ENCODE assay signal across 23 cellular contexts in genomic region chr11:119236490-119236889, GRCh38. TPM values are rescaled to one million over a fixed set of nuclear protein-coding genes. Genes with fewer than 3 reads are reported as not detected.
DNase-seq lines count a peak whose midpoint lies in the region; ATAC-seq and TF ChIP-seq lines count a peak whose summit lies in the region.
"Had no signal": no experiment of that assay in that cellular context is flagged by ENCODE, and none has a peak within 500 bp of the region (broad histone marks: within the 10 kb centered on the region; RNA-seq: fewer than 3 reads in every experiment).

No MANE protein-coding gene starts in this region.

- TF ChIP-seq CTCF in fibroblast of villous mesenchyme (IDR thresholded peaks at IDR 0.05; ENCODE audit: insufficient read depth, low read depth, low read length) (no peak), colonic mucosa (IDR thresholded peaks at IDR 0.05) (no peak)

- no peaks in the 10 kb centered on the region for H3K27me3 ChIP-seq in colonic mucosa
- H3K27me3 ChIP-seq: BLaER1, vagina had no signal

- H3K27ac ChIP-seq in colonic mucosa: no peak overlapping the region
- H3K27ac ChIP-seq: BLaER1, lower lobe of right lung, vagina had no signal

- H3K27me3 Mint-ChIP-seq in activated T-helper 17 cell treated with anti-CD3 and anti-CD28 coated beads, Interleukin-2, amount 50 U/mL, for 72 hours: no peaks in the 10 kb centered on the region
- H3K27me3 Mint-ChIP-seq: activated naive CD4-positive, alpha-beta T cell treated with anti-CD3 and anti-CD28 coated beads, Interleukin-2, amount 10 ng/mL, durations not matched to agents 7 days and 5 days; dendritic cell treated with granulocyte-macrophage colony-stimulating factor and Interleukin-4, amounts not matched to agents 40 ng/mL and 50 ng/mL, for 4 days; T-helper 17 cell had no signal

- H3K4me3 ChIP-seq in fibroblast of villous mesenchyme (ENCODE audit: low read depth, low read length) (no peak overlapping the region), colonic mucosa (no peak overlapping the region)
- H3K4me3 ChIP-seq: BLaER1, lower lobe of right lung, vagina had no signal

- no peaks in the 10 kb centered on the region for H3K4me1 ChIP-seq in colonic mucosa
- H3K4me1 ChIP-seq: lower lobe of right lung, vagina had no signal

- H3K9me3 Mint-ChIP-seq in activated T-helper 17 cell treated with anti-CD3 and anti-CD28 coated beads, Interleukin-2, amount 50 U/mL, for 72 hours: no peaks in the 10 kb centered on the region
- H3K9me3 Mint-ChIP-seq: activated naive CD4-positive, alpha-beta T cell treated with anti-CD3 and anti-CD28 coated beads, Interleukin-2, amount 10 ng/mL, durations not matched to agents 7 days and 5 days; dendritic cell treated with granulocyte-macrophage colony-stimulating factor and Interleukin-4, amounts not matched to agents 40 ng/mL and 50 ng/mL, for 4 days; neural crest cell had no signal

- H3K9me3 ChIP-seq in colonic mucosa: no peaks in the 10 kb centered on the region
- H3K9me3 ChIP-seq: lower lobe of right lung, vagina had no signal

- peaks cover 75% of the 10 kb centered on the region for H3K36me3 Mint-ChIP-seq in activated T-helper 17 cell treated with anti-CD3 and anti-CD28 coated beads, Interleukin-2, amount 50 U/mL, for 72 hours (ENCODE audit: low read depth)

- H3K36me3 ChIP-seq in colonic mucosa: no peaks in the 10 kb centered on the region

- intact Hi-C loops in colonic mucosa (cut with DNase I): no loop called here

- peak overlapping the region; percentile 34 for H3K4me3 Mint-ChIP-seq in activated T-helper 17 cell treated with anti-CD3 and anti-CD28 coated beads, Interleukin-2, amount 50 U/mL, for 72 hours
- H3K4me3 Mint-ChIP-seq: activated naive CD4-positive, alpha-beta T cell treated with anti-CD3 and anti-CD28 coated beads, Interleukin-2, amount 10 ng/mL, durations not matched to agents 7 days and 5 days; dendritic cell treated with granulocyte-macrophage colony-stimulating factor and Interleukin-4, amounts not matched to agents 40 ng/mL and 50 ng/mL, for 4 days; neural crest cell; T-helper 17 cell had no signal

- peak; percentile 43 for DNase-seq in EL
- peak; percentile 36 for DNase-seq in HS-5 (ENCODE audit: low read depth)
- DNase-seq in fibroblast of villous mesenchyme (ENCODE audit: low read depth): peak; percentile 26
- DNase-seq in colonic mucosa: no peak
- DNase-seq: activated naive CD4-positive, alpha-beta T cell treated with anti-CD3 and anti-CD28 coated beads, Interleukin-2, amount 10 ng/mL, durations not matched to agents 7 days and 5 days; DMS53; KBM-7; lower lobe of right lung; NCI-H1436 treated with DMSO at 0.1 percent for 48 hours; NCI-H526; right cardiac atrium; stimulated activated CD4-positive, alpha-beta T cell treated with anti-CD3 and anti-CD28 coated beads, Interleukin-4, amount 100 ng/mL, for 4 hours; stimulated activated naive CD4-positive, alpha-beta T cell; T-helper 17 cell had no signal

- peak; percentile 81 for ATAC-seq in activated T-helper 17 cell treated with anti-CD3 and anti-CD28 coated beads, Interleukin-2, amount 50 U/mL, for 72 hours (replicated peaks)
- no peak for ATAC-seq in HG03342 (IDR thresholded peaks at IDR 0.05; ENCODE audit: unreplicated experiment)
- ATAC-seq in HG03097 (IDR thresholded peaks at IDR 0.05; ENCODE audit: low FRiP score, unreplicated experiment): no peak
- ATAC-seq in GM21381 (IDR thresholded peaks at IDR 0.05; ENCODE audit: unreplicated experiment): no peak
- ATAC-seq: esophagus mucosa, lower lobe of right lung, right cardiac atrium, T-helper 17 cell had no signal

- peaks cover 39% of the 10 kb centered on the region for H3K4me1 Mint-ChIP-seq in activated T-helper 17 cell treated with anti-CD3 and anti-CD28 coated beads, Interleukin-2, amount 50 U/mL, for 72 hours

- peak overlapping the region; percentile 85 for H3K27ac Mint-ChIP-seq in activated T-helper 17 cell treated with anti-CD3 and anti-CD28 coated beads, Interleukin-2, amount 50 U/mL, for 72 hours
- H3K27ac Mint-ChIP-seq: activated naive CD4-positive, alpha-beta T cell treated with anti-CD3 and anti-CD28 coated beads, Interleukin-2, amount 10 ng/mL, durations not matched to agents 7 days and 5 days; dendritic cell treated with granulocyte-macrophage colony-stimulating factor and Interleukin-4, amounts not matched to agents 40 ng/mL and 50 ng/mL, for 4 days; T-helper 17 cell had no signal

- no peak overlapping the region for H3K9ac ChIP-seq in colonic mucosa (ENCODE audit: low read depth in 2 of 2, low read length in 2 of 2)
- H3K9ac ChIP-seq: BLaER1 had no signal

RNA-seq across cellular contexts. Expression of gene CBL, which starts 30.4 kb away (rescaled TPM):
- 10 to 100 TPM; 35.9 to 41.7 TPM for total RNA-seq in activated T-helper 17 cell treated with anti-CD3 and anti-CD28 coated beads, Interleukin-2, amount 50 U/mL, for 72 hours
- total RNA-seq in fibroblast of villous mesenchyme (13.2 and 20.7 TPM in 2 replicates), colonic mucosa (10 to 100 TPM; 10.8 to 16.4 TPM)

RNA-seq across cellular contexts. Expression of gene NHERF4, which starts 51.2 kb away (rescaled TPM):
- under 1 TPM in 1 of 2 donors, not detected in 1; 0.19 TPM for total RNA-seq in activated T-helper 17 cell treated with anti-CD3 and anti-CD28 coated beads, Interleukin-2, amount 50 U/mL, for 72 hours
- not detected in 2 replicates for total RNA-seq in fibroblast of villous mesenchyme
- 10 to 100 TPM; 52.3 to 72.7 TPM for total RNA-seq in colonic mucosa
- total RNA-seq: esophagus mucosa, lower lobe of right lung had no signal

Comparison
In these comparisons a context has a peak if more than half of its experiments do, and no peak if none do; other contexts are left out.
1. RNA of gene NHERF4, which starts 51.2 kb away (total RNA-seq): 52.3 to 72.7 TPM in colonic mucosa; 0.19 TPM in activated T-helper 17 cell treated with anti-CD3 and anti-CD28 coated beads, Interleukin-2, amount 50 U/mL, for 72 hours and not detected in fibroblast of villous mesenchyme; every median in the first group is over 10 times any median in the second.